Comparison of ENCODE assay signal across 14 cellular contexts in genomic region chr7:1842321-1843221, GRCh38.
DNase-seq lines count a peak whose midpoint lies in the region; ATAC-seq and TF ChIP-seq lines count a peak whose summit lies in the region.
"Had no signal": no experiment of that assay in that cellular context is flagged by ENCODE, and none has a peak within 500 bp of the region (broad histone marks: within the 10 kb centered on the region; RNA-seq: fewer than 3 reads in every experiment).

No MANE protein-coding gene starts in this region.

- H3K27me3 ChIP-seq in endodermal cell (ENCODE audit: control insufficient read depth, insufficient read depth, low read length, poor library complexity, severe bottlenecking) (no peaks in the 10 kb centered on the region), GM23248 (replicated peaks; ENCODE audit: insufficient read depth) (no peaks in the 10 kb centered on the region)
- H3K27me3 ChIP-seq: MG63, SJSA1, upper lobe of left lung had no signal

- H3K4me1 Mint-ChIP-seq in natural killer cell treated with Interleukin-12 subunit alpha and Interleukin-12 subunit beta and Interleukin-15 and Interleukin-18, amount 100 ng/mL, for 72 hours (ENCODE audit: low read depth in 2 of 2): peaks cover 0 to 8% of the 10 kb centered on the region in 2 donors
- H3K4me1 Mint-ChIP-seq in natural killer cell (peaks cover 0 to 6% of the 10 kb centered on the region in 2 donors), endodermal cell (peaks cover 6% of the 10 kb centered on the region)

- H3K4me3 ChIP-seq in endodermal cell (ENCODE audit: low read length) (no peak overlapping the region), GM23248 (no peak overlapping the region)
- H3K4me3 ChIP-seq: MG63, SJSA1, upper lobe of left lung had no signal

- no peak for TF ChIP-seq CTCF in natural killer cell (IDR thresholded peaks at IDR 0.05)
- TF ChIP-seq CTCF in endodermal cell (conservative IDR thresholded peaks at IDR 0.05): peak; percentile 37

- no peaks in the 10 kb centered on the region for H3K9me2 ChIP-seq in GM23248 (ENCODE audit: insufficient read depth)

- H3K36me3 Mint-ChIP-seq in natural killer cell treated with Interleukin-12 subunit alpha and Interleukin-12 subunit beta and Interleukin-15 and Interleukin-18, amount 100 ng/mL, for 72 hours: no peaks in the 10 kb centered on the region
- no peaks in the 10 kb centered on the region for H3K36me3 Mint-ChIP-seq in natural killer cell
- peaks cover under 1% of the 10 kb centered on the region for H3K36me3 Mint-ChIP-seq in endodermal cell (ENCODE audit: low read depth)

- peak overlapping the region; percentile 44 for H3K27ac ChIP-seq in endodermal cell (ENCODE audit: low read depth, low read length)
- no peak overlapping the region for H3K27ac ChIP-seq in GM23248
- H3K27ac ChIP-seq: epithelial cell of prostate, SJSA1, upper lobe of left lung had no signal

- no peak for ATAC-seq in natural killer cell treated with Interleukin-12 subunit alpha and Interleukin-12 subunit beta and Interleukin-15 and Interleukin-18, amount 100 ng/mL, for 72 hours
- no peak for ATAC-seq in natural killer cell

- intact Hi-C loops in natural killer cell (cut with micrococcal nuclease): no loop called here

- H3K79me2 ChIP-seq in GM23248 (ENCODE audit: insufficient read depth): no peaks in the 10 kb centered on the region

- no peaks in the 10 kb centered on the region for H3K9me3 Mint-ChIP-seq in natural killer cell treated with Interleukin-12 subunit alpha and Interleukin-12 subunit beta and Interleukin-15 and Interleukin-18, amount 100 ng/mL, for 72 hours
- H3K9me3 Mint-ChIP-seq in natural killer cell (no peaks in the 10 kb centered on the region), endodermal cell (no peaks in the 10 kb centered on the region)
- H3K9me3 Mint-ChIP-seq: activated B cell treated with CpG ODN at 0.5 μM for 24 hours had no signal

- DNase-seq in natural killer cell treated with Interleukin-12 subunit alpha and Interleukin-12 subunit beta and Interleukin-15 and Interleukin-18, amount 100 ng/mL, for 72 hours (ENCODE audit: low spot score): peak; percentile 56
- DNase-seq in natural killer cell (no peak), endodermal cell (peak; percentile 69), myocyte (ENCODE audit: low read depth) (peak; percentile 34), NCI-H2107 treated with DMSO at 0.1 percent for 48 hours (lab: John Stamatoyannopoulos, UW; ENCODE audit: unreplicated experiment) (no peak), GM23248 (no peak), NCI-H2081 treated with DMSO at 0.1 percent for 48 hours (lab: John Stamatoyannopoulos, UW) (no peak), NCI-H2171 treated with DMSO at 0.1 percent for 48 hours (lab: John Stamatoyannopoulos, UW) (no peak)
- DNase-seq: activated B cell treated with CpG ODN at 0.5 μM for 24 hours, AML-193, MG63 had no signal

- no peaks in the 10 kb centered on the region for H3F3A ChIP-seq in GM23248 (ENCODE audit: insufficient read depth)

- H3K9me3 ChIP-seq in endodermal cell (ENCODE audit: control insufficient read depth, low read length) (no peaks in the 10 kb centered on the region), GM23248 (ENCODE audit: low read depth) (no peaks in the 10 kb centered on the region)
- H3K9me3 ChIP-seq: MG63, SJSA1, upper lobe of left lung had no signal

- H3K4me2 ChIP-seq in GM23248 (ENCODE audit: unreplicated experiment): no peak overlapping the region

- no peak overlapping the region for H3K4me3 Mint-ChIP-seq in natural killer cell treated with Interleukin-12 subunit alpha and Interleukin-12 subunit beta and Interleukin-15 and Interleukin-18, amount 100 ng/mL, for 72 hours
- no peak overlapping the region for H3K4me3 Mint-ChIP-seq in natural killer cell
- H3K4me3 Mint-ChIP-seq in endodermal cell: no peak overlapping the region
- H3K4me3 Mint-ChIP-seq: activated B cell treated with CpG ODN at 0.5 μM for 24 hours had no signal

- H3K4me1 ChIP-seq in endodermal cell (ENCODE audit: control insufficient read depth, insufficient read depth, low read length): no peaks in the 10 kb centered on the region
- no peaks in the 10 kb centered on the region for H3K4me1 ChIP-seq in GM23248 (ENCODE audit: insufficient read depth)
- H3K4me1 ChIP-seq: SJSA1, upper lobe of left lung had no signal

- H2AFZ ChIP-seq in GM23248: no peak overlapping the region

- H3K36me3 ChIP-seq in endodermal cell (ENCODE audit: control insufficient read depth, insufficient read depth, low read length): no peaks in the 10 kb centered on the region
- H3K36me3 ChIP-seq in GM23248 (ENCODE audit: low read depth): no peaks in the 10 kb centered on the region
- H3K36me3 ChIP-seq: MG63, SJSA1 had no signal

- H3K9ac ChIP-seq in endodermal cell (ENCODE audit: extremely low read depth, low read length, poor library complexity, severe bottlenecking): no peak overlapping the region
- no peak overlapping the region for H3K9ac ChIP-seq in GM23248

- no peak overlapping the region for H3K27ac Mint-ChIP-seq in natural killer cell treated with Interleukin-12 subunit alpha and Interleukin-12 subunit beta and Interleukin-15 and Interleukin-18, amount 100 ng/mL, for 72 hours
- H3K27ac Mint-ChIP-seq in natural killer cell (no peak overlapping the region), endodermal cell (no peak overlapping the region)

- no peaks in the 10 kb centered on the region for H3K27me3 Mint-ChIP-seq in natural killer cell treated with Interleukin-12 subunit alpha and Interleukin-12 subunit beta and Interleukin-15 and Interleukin-18, amount 100 ng/mL, for 72 hours
- H3K27me3 Mint-ChIP-seq in natural killer cell (ENCODE audit: low read depth in 2 of 2): no peaks in the 10 kb centered on the region
- no peaks in the 10 kb centered on the region for H3K27me3 Mint-ChIP-seq in endodermal cell (ENCODE audit: insufficient read depth)
- H3K27me3 Mint-ChIP-seq: activated B cell treated with CpG ODN at 0.5 μM for 24 hours had no signal

- H4K20me1 ChIP-seq in GM23248 (ENCODE audit: insufficient read depth): no peaks in the 10 kb centered on the region

- in situ Hi-C loops in GM23248 (cut with MboI): no loop called here

- 91 to 93% methylated on average over 16 to 31 of the region's 31 CpGs for WGBS in endodermal cell (ENCODE audit: insufficient coverage in 1 of 2, insufficient read length in 1 of 2), 2 experiments
- WGBS in GM23248 (ENCODE audit: low coverage in 1 of 2, low lambda C conversion rate in 2 of 2, missing lambda C conversion rate in 2 of 2), 2 experiments: 91 to 93% methylated on average over 25 to 29 of the region's 31 CpGs

Comparison
In these comparisons a context has a peak if more than half of its experiments do, and no peak if none do; other contexts are left out.
1. DNase-seq: peak in natural killer cell treated with Interleukin-12 subunit alpha and Interleukin-12 subunit beta and Interleukin-15 and Interleukin-18, amount 100 ng/mL, for 72 hours (single experiment), endodermal cell (single experiment) and myocyte (single experiment); none in natural killer cell (single experiment), NCI-H2107 treated with DMSO at 0.1 percent for 48 hours (single experiment), GM23248 (single experiment), NCI-H2081 treated with DMSO at 0.1 percent for 48 hours (single experiment) and NCI-H2171 treated with DMSO at 0.1 percent for 48 hours (single experiment).